In genomic region chrX:84153538-84153937, GRCh38 we compare ENCODE assay signal across 27 cellular contexts. TPM values are rescaled to one million over a fixed set of nuclear protein-coding genes. Genes with fewer than 3 reads are reported as not detected.
"Had no signal": no experiment of that assay in that cellular context is flagged by ENCODE, and none has a peak within 500 bp of the region (broad histone marks: within the 10 kb centered on the region; RNA-seq: fewer than 3 reads in every experiment).

No MANE protein-coding gene starts in this region.

- H3K4me3 ChIP-seq: esophagus muscularis mucosa, heart left ventricle, lower lobe of right lung, neural progenitor cell, sigmoid colon, spleen, thoracic aorta had no signal

- ATAC-seq: activated CD4-positive, CD25-positive, alpha-beta regulatory T cell treated with anti-CD3 and anti-CD28 coated beads, Interleukin-2, amount 50 U/mL, for 24 hours; activated CD8-positive, alpha-beta memory T cell treated with anti-CD3 and anti-CD28 coated beads, Interleukin-2, amount 10 ng/mL, durations not matched to agents 7 days and 5 days; activated CD8-positive, alpha-beta T cell treated with anti-CD3 and anti-CD28 coated beads for 36 hours; heart left ventricle; lower lobe of right lung; naive thymus-derived CD8-positive, alpha-beta T cell had no signal

- H3K4me1 ChIP-seq: esophagus muscularis mucosa, heart left ventricle, lower lobe of right lung, neural progenitor cell, sigmoid colon, spleen had no signal

- H3K27ac Mint-ChIP-seq: activated CD4-positive, alpha-beta T cell treated with anti-CD3 and anti-CD28 coated beads, Interleukin-2, amount 10 ng/mL, durations not matched to agents 7 days and 5 days; activated CD8-positive, alpha-beta memory T cell treated with anti-CD3 and anti-CD28 coated beads, Interleukin-2, amount 10 ng/mL, durations not matched to agents 7 days and 5 days; activated CD8-positive, alpha-beta T cell treated with anti-CD3 and anti-CD28 coated beads for 36 hours; activated naive CD4-positive, alpha-beta T cell treated with anti-CD3 and anti-CD28 coated beads, Interleukin-2, amount 10 ng/mL, durations not matched to agents 7 days and 5 days; brain; mesothelial cell of epicardium; naive thymus-derived CD8-positive, alpha-beta T cell; neural progenitor cell; type B pancreatic cell had no signal

- H3K9ac ChIP-seq: neural progenitor cell had no signal

- H3K9me3 Mint-ChIP-seq: activated CD4-positive, alpha-beta T cell treated with anti-CD3 and anti-CD28 coated beads, Interleukin-2, amount 10 ng/mL, durations not matched to agents 7 days and 5 days; activated naive CD4-positive, alpha-beta T cell treated with anti-CD3 and anti-CD28 coated beads, Interleukin-2, amount 10 ng/mL, durations not matched to agents 7 days and 5 days; brain; neural progenitor cell; type B pancreatic cell had no signal

- H3K27me3 ChIP-seq: esophagus muscularis mucosa, neural progenitor cell, sigmoid colon, spleen had no signal

- H3K4me2 ChIP-seq: neural progenitor cell had no signal

- H3K4me1 Mint-ChIP-seq: activated CD4-positive, alpha-beta T cell treated with anti-CD3 and anti-CD28 coated beads, Interleukin-2, amount 10 ng/mL, durations not matched to agents 7 days and 5 days; activated CD8-positive, alpha-beta memory T cell treated with anti-CD3 and anti-CD28 coated beads, Interleukin-2, amount 10 ng/mL, durations not matched to agents 7 days and 5 days; activated naive CD4-positive, alpha-beta T cell treated with anti-CD3 and anti-CD28 coated beads, Interleukin-2, amount 10 ng/mL, durations not matched to agents 7 days and 5 days; brain; mesothelial cell of epicardium; naive thymus-derived CD8-positive, alpha-beta T cell; neural progenitor cell had no signal

- DNase-seq: activated CD4-positive, alpha-beta T cell treated with anti-CD3 and anti-CD28 coated beads, Interleukin-2, amount 10 ng/mL, durations not matched to agents 7 days and 5 days; activated CD8-positive, alpha-beta memory T cell treated with anti-CD3 and anti-CD28 coated beads, Interleukin-2, amount 10 ng/mL, durations not matched to agents 7 days and 5 days; activated CD8-positive, alpha-beta T cell treated with anti-CD3 and anti-CD28 coated beads for 36 hours; activated effector memory CD4-positive, alpha-beta T cell treated with anti-CD3 and anti-CD28 coated beads, Interleukin-2, amount 50 U/mL, for 16 hours; activated naive CD4-positive, alpha-beta T cell treated with anti-CD3 and anti-CD28 coated beads, Interleukin-2, amount 10 ng/mL, durations not matched to agents 7 days and 5 days; activated T-cell treated with anti-CD3 and anti-CD28 coated beads for 4 hours; central memory CD4-positive, alpha-beta T cell; effector memory CD4-positive, alpha-beta T cell; heart left ventricle; kidney; lower lobe of right lung; naive thymus-derived CD8-positive, alpha-beta T cell; posterior cingulate gyrus; retina; sigmoid colon; spleen; stimulated activated CD4-positive, alpha-beta T cell treated with anti-CD3 and anti-CD28 coated beads, Interleukin-4, amount 100 ng/mL, for 1 hour; stimulated activated naive CD4-positive, alpha-beta T cell had no signal

- H3K4me3 Mint-ChIP-seq: activated CD4-positive, alpha-beta T cell treated with anti-CD3 and anti-CD28 coated beads, Interleukin-2, amount 10 ng/mL, durations not matched to agents 7 days and 5 days; activated CD8-positive, alpha-beta memory T cell treated with anti-CD3 and anti-CD28 coated beads, Interleukin-2, amount 10 ng/mL, durations not matched to agents 7 days and 5 days; activated CD8-positive, alpha-beta T cell treated with anti-CD3 and anti-CD28 coated beads for 36 hours; activated naive CD4-positive, alpha-beta T cell treated with anti-CD3 and anti-CD28 coated beads, Interleukin-2, amount 10 ng/mL, durations not matched to agents 7 days and 5 days; brain; mesothelial cell of epicardium; naive thymus-derived CD8-positive, alpha-beta T cell; neural progenitor cell; type B pancreatic cell had no signal

- H2AFZ ChIP-seq: neural progenitor cell had no signal

- H3K36me3 ChIP-seq: esophagus muscularis mucosa, heart left ventricle, lower lobe of right lung, neural progenitor cell, sigmoid colon, spleen, thoracic aorta had no signal

- H3K36me3 Mint-ChIP-seq: activated CD8-positive, alpha-beta memory T cell treated with anti-CD3 and anti-CD28 coated beads, Interleukin-2, amount 10 ng/mL, durations not matched to agents 7 days and 5 days; activated naive CD4-positive, alpha-beta T cell treated with anti-CD3 and anti-CD28 coated beads, Interleukin-2, amount 10 ng/mL, durations not matched to agents 7 days and 5 days; naive thymus-derived CD8-positive, alpha-beta T cell; neural progenitor cell; type B pancreatic cell had no signal

- H3K27me3 Mint-ChIP-seq: activated CD4-positive, alpha-beta T cell treated with anti-CD3 and anti-CD28 coated beads, Interleukin-2, amount 10 ng/mL, durations not matched to agents 7 days and 5 days; activated CD8-positive, alpha-beta memory T cell treated with anti-CD3 and anti-CD28 coated beads, Interleukin-2, amount 10 ng/mL, durations not matched to agents 7 days and 5 days; activated CD8-positive, alpha-beta T cell treated with anti-CD3 and anti-CD28 coated beads for 36 hours; activated naive CD4-positive, alpha-beta T cell treated with anti-CD3 and anti-CD28 coated beads, Interleukin-2, amount 10 ng/mL, durations not matched to agents 7 days and 5 days; brain; naive thymus-derived CD8-positive, alpha-beta T cell; type B pancreatic cell had no signal

- H3K9me3 ChIP-seq: esophagus muscularis mucosa, heart left ventricle, lower lobe of right lung, sigmoid colon, thoracic aorta had no signal

- H3K27ac ChIP-seq: esophagus muscularis mucosa, heart left ventricle, lower lobe of right lung, neural progenitor cell, sigmoid colon, spleen, thoracic aorta, VCaP had no signal

RNA-seq across cellular contexts. Expression of gene RPS6KA6, which starts 34.5 kb away (rescaled TPM):
- total RNA-seq: activated CD4-positive, alpha-beta T cell treated with anti-CD3 and anti-CD28 coated beads, Interleukin-2, amount 10 ng/mL, durations not matched to agents 7 days and 5 days; activated CD8-positive, alpha-beta memory T cell treated with anti-CD3 and anti-CD28 coated beads, Interleukin-2, amount 10 ng/mL, durations not matched to agents 7 days and 5 days; T-helper 2 cell treated with Interferon-gamma antibody and Interleukin-4, amounts not matched to agents 100 ng/mL and 5 ng/mL, for 36 hours had no signal
